Comparison of ENCODE assay signal across 9 cellular contexts in genomic region chr21:42850866-42851391, GRCh38. TPM values are rescaled to one million over a fixed set of nuclear protein-coding genes. Genes with fewer than 3 reads are reported as not detected.
DNase-seq lines count a peak whose midpoint lies in the region; ATAC-seq and TF ChIP-seq lines count a peak whose summit lies in the region.
"Had no signal": no experiment of that assay in that cellular context is flagged by ENCODE, and none has a peak within 500 bp of the region (broad histone marks: within the 10 kb centered on the region; RNA-seq: fewer than 3 reads in every experiment).

No MANE protein-coding gene starts in this region.

- peak; percentile 72 for DNase-seq in activated CD8-positive, alpha-beta memory T cell treated with anti-CD3 and anti-CD28 coated beads for 24 hours
- no peak for DNase-seq in activated CD8-positive, alpha-beta memory T cell treated with anti-CD3 and anti-CD28 coated beads, Interleukin-2, amount 50 U/mL, for 4 hours
- DNase-seq in RKO (ENCODE audit: low spot score) (peak; percentile 26), endothelial cell (ENCODE audit: low spot score) (peak; percentile 63), sciatic nerve (ENCODE audit: low spot score) (no peak), NCI-H526 treated with DMSO at 0.1 percent for 48 hours (lab: John Stamatoyannopoulos, UW) (no peak), substantia nigra (lab: John Stamatoyannopoulos, UW) (no peak)

- ATAC-seq in sciatic nerve (peak; percentile 18), GM19035 (IDR thresholded peaks at IDR 0.05; ENCODE audit: unreplicated experiment) (no peak)

- peaks cover 51% of the 10 kb centered on the region for H3K36me3 Mint-ChIP-seq in endothelial cell (ENCODE audit: low read depth, unreplicated experiment)

- peak; percentile 47 for TF ChIP-seq CTCF in endothelial cell (IDR thresholded peaks at IDR 0.05; ENCODE audit: unreplicated experiment)

- H3K27ac Mint-ChIP-seq in endothelial cell (ENCODE audit: unreplicated experiment) = no peak overlapping the region

- intact Hi-C loops in sciatic nerve (cut with DNase I) = no loop called here

- peaks cover 6% of the 10 kb centered on the region for H3K4me1 Mint-ChIP-seq in endothelial cell (ENCODE audit: unreplicated experiment)

- no peak overlapping the region for H3K4me3 Mint-ChIP-seq in endothelial cell (ENCODE audit: unreplicated experiment)

- H3K27me3 Mint-ChIP-seq in endothelial cell (ENCODE audit: unreplicated experiment) = peaks cover 16% of the 10 kb centered on the region

- no peaks in the 10 kb centered on the region for H3K9me3 Mint-ChIP-seq in endothelial cell (ENCODE audit: unreplicated experiment)

- H3K27ac ChIP-seq in substantia nigra (ENCODE audit: low read depth, low read length, poor library complexity, severe bottlenecking) = no peak overlapping the region
- H3K27ac ChIP-seq: parathyroid adenoma had no signal

RNA-seq across cellular contexts. Expression of gene WDR4, which starts 28.4 kb away (rescaled TPM):
- total RNA-seq in endothelial cell (ENCODE audit: unreplicated experiment) = 14.3 TPM
- 13.0 TPM for total RNA-seq in sciatic nerve

RNA-seq across cellular contexts. Expression of gene NDUFV3, which starts 42.2 kb away (rescaled TPM):
- total RNA-seq in endothelial cell (ENCODE audit: unreplicated experiment) = 28.1 TPM
- total RNA-seq in sciatic nerve = 43.8 TPM

Comparison
In these comparisons a context has a peak if more than half of its experiments do, and no peak if none do; other contexts are left out.
1. DNase-seq: peak in activated CD8-positive, alpha-beta memory T cell treated with anti-CD3 and anti-CD28 coated beads for 24 hours (single experiment), RKO (single experiment) and endothelial cell (single experiment); none in activated CD8-positive, alpha-beta memory T cell treated with anti-CD3 and anti-CD28 coated beads, Interleukin-2, amount 50 U/mL, for 4 hours (single experiment), sciatic nerve (single experiment), NCI-H526 treated with DMSO at 0.1 percent for 48 hours (single experiment) and substantia nigra (0 of 49).